In genomic region chrX:152959626-152960025, GRCh38 we compare ENCODE assay signal across 12 cellular contexts. TPM values are rescaled to one million over a fixed set of nuclear protein-coding genes. Genes with fewer than 3 reads are reported as not detected.
"Had no signal": no experiment of that assay in that cellular context is flagged by ENCODE, and none has a peak within 500 bp of the region (broad histone marks: within the 10 kb centered on the region; RNA-seq: fewer than 3 reads in every experiment).

No MANE protein-coding gene starts in this region.

- H3K4me1 ChIP-seq: lower lobe of right lung had no signal

- H3K36me3 Mint-ChIP-seq: immature natural killer cell, natural killer cell, type B pancreatic cell, WTC11 had no signal

- H3K4me3 ChIP-seq: coronary artery, mucosa of descending colon, right atrium auricular region had no signal

- H3K4me3 Mint-ChIP-seq: activated naive CD8-positive, alpha-beta T cell treated with anti-CD3 and anti-CD28 coated beads, Interleukin-2, amount 50 U/mL, for 24 hours; activated T-cell treated with anti-CD3 and anti-CD28 coated beads, Interleukin-2, amount 50 U/mL, for 24 hours; immature natural killer cell; natural killer cell had no signal

- H3K36me3 ChIP-seq: lower lobe of right lung, right atrium auricular region, spleen had no signal

- H3K9me3 Mint-ChIP-seq: activated naive CD8-positive, alpha-beta T cell treated with anti-CD3 and anti-CD28 coated beads, Interleukin-2, amount 50 U/mL, for 24 hours; activated T-cell treated with anti-CD3 and anti-CD28 coated beads, Interleukin-2, amount 50 U/mL, for 24 hours; immature natural killer cell; natural killer cell; type B pancreatic cell; WTC11 had no signal

- H3K27me3 Mint-ChIP-seq: type B pancreatic cell had no signal

- H3K27me3 ChIP-seq: right atrium auricular region, spleen had no signal

- DNase-seq: immature natural killer cell, lower lobe of right lung, spleen had no signal

- H3K9me3 ChIP-seq: lower lobe of right lung, mucosa of descending colon, right atrium auricular region, spleen had no signal

RNA-seq across cellular contexts. Expression of gene PNMA5, which starts 34.3 kb away (rescaled TPM):
- total RNA-seq: mucosa of descending colon, natural killer cell, posterior vena cava, right atrium auricular region had no signal
- polyA plus RNA-seq: immature natural killer cell had no signal
